ENCODE assay signal across 19 cellular contexts in the genomic region with DNA sequence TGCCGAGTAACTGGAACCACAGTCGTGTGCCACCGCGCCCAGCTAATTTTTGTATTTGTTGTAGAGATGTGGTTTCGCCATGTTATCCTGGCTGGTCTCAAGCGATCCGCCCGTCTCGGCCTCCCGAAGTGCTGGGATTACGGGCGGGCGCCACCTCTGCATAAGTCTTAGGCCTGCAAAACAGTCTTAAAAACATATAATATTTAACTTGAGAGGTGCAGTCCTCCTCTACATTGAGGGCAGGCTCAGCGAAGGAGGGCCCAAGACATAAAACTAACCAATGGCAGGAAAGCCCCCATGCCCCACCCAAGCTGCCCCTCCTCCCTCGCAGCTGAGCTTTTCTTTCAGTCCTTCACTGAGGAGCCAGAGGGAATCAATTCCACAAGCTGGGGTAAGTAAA. TPM values are rescaled to one million over a fixed set of nuclear protein-coding genes. Genes with fewer than 3 reads are reported as not detected.
DNase-seq lines count a peak whose midpoint lies in the region; ATAC-seq and TF ChIP-seq lines count a peak whose summit lies in the region.
"Had no signal": no experiment of that assay in that cellular context is flagged by ENCODE, and none has a peak within 500 bp of the region (broad histone marks: within the 10 kb centered on the region; RNA-seq: fewer than 3 reads in every experiment).

A gene with protein sequence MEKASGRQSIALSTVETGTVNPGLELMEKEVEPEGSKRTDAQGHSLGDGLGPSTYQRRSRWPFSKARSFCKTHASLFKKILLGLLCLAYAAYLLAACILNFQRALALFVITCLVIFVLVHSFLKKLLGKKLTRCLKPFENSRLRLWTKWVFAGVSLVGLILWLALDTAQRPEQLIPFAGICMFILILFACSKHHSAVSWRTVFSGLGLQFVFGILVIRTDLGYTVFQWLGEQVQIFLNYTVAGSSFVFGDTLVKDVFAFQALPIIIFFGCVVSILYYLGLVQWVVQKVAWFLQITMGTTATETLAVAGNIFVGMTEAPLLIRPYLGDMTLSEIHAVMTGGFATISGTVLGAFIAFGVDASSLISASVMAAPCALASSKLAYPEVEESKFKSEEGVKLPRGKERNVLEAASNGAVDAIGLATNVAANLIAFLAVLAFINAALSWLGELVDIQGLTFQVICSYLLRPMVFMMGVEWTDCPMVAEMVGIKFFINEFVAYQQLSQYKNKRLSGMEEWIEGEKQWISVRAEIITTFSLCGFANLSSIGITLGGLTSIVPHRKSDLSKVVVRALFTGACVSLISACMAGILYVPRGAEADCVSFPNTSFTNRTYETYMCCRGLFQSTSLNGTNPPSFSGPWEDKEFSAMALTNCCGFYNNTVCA (plus strand): TSS at position 347 of the 400 bp plus-strand sequence. CDS start 982 bp downstream, outside the sequence.

- H3K9me2 ChIP-seq in GM23338 (ENCODE audit: insufficient read depth): no peaks in the 10 kb centered on the region

- H3F3A ChIP-seq in GM23338 (replicated peaks; ENCODE audit: low read depth) (no peaks in the 10 kb centered on the region), neural progenitor cell (ENCODE audit: low read depth) (no peaks in the 10 kb centered on the region)

- H3K27me3 Mint-ChIP-seq in GM23338 (ENCODE audit: insufficient read depth, low read depth, poor library complexity) (no peaks in the 10 kb centered on the region), neural progenitor cell (ENCODE audit: insufficient read depth, low read depth) (no peaks in the 10 kb centered on the region)
- H3K27me3 Mint-ChIP-seq in stimulated activated naive CD8-positive, alpha-beta T cell treated with anti-CD3 and anti-CD28 coated beads, Interleukin-15, amount 100 ng/mL, for 72 hours: no peaks in the 10 kb centered on the region
- no peaks in the 10 kb centered on the region for H3K27me3 Mint-ChIP-seq in activated T-cell treated with anti-CD3 and anti-CD28 coated beads, Interleukin-2, amount 50 U/mL, for 24 hours
- no peaks in the 10 kb centered on the region for H3K27me3 Mint-ChIP-seq in activated T-cell treated with anti-CD3 and anti-CD28 coated beads, Interleukin-2, amount 50 U/mL, for 72 hours (ENCODE audit: low read depth)

- no peaks in the 10 kb centered on the region for H3K36me3 Mint-ChIP-seq in GM23338 (ENCODE audit: low read depth)
- H3K36me3 Mint-ChIP-seq in neural progenitor cell: no peaks in the 10 kb centered on the region
- H3K36me3 Mint-ChIP-seq in activated T-cell treated with anti-CD3 and anti-CD28 coated beads, Interleukin-2, amount 50 U/mL, for 24 hours (ENCODE audit: low read depth): no peaks in the 10 kb centered on the region
- H3K36me3 Mint-ChIP-seq in activated T-cell treated with anti-CD3 and anti-CD28 coated beads, Interleukin-2, amount 50 U/mL, for 72 hours (ENCODE audit: insufficient read depth in 2 of 2): peaks cover 0 to 1% of the 10 kb centered on the region in 2 donors
- H3K36me3 Mint-ChIP-seq: CD14-positive monocyte had no signal

- no peak within 1 kb of the TSS for H3K4me3 ChIP-seq in GM23338
- H3K4me3 ChIP-seq in colonic mucosa: peak within 1 kb of the TSS; percentile 10
- no peak within 1 kb of the TSS for H3K4me3 ChIP-seq in neural progenitor cell

- H4K20me1 ChIP-seq in GM23338 (replicated peaks; ENCODE audit: insufficient read depth) (no peaks in the 10 kb centered on the region), neural progenitor cell (ENCODE audit: low read depth) (no peaks in the 10 kb centered on the region)

- peak; percentile 22 for DNase-seq in GM23338 (ENCODE audit: low spot score)
- peak; percentile 76 for DNase-seq in colonic mucosa
- peak; percentile 16 for DNase-seq in iPS-NIHi7 (ENCODE audit: extremely low spot score)
- no peak for DNase-seq in neural progenitor cell (ENCODE audit: low spot score)
- DNase-seq in stimulated activated naive CD8-positive, alpha-beta T cell treated with anti-CD3 and anti-CD28 coated beads, Interleukin-15, amount 100 ng/mL, for 72 hours: no peak
- no peak for DNase-seq in caudate nucleus (lab: John Stamatoyannopoulos, UW)
- DNase-seq in activated T-cell treated with anti-CD3 and anti-CD28 coated beads, Interleukin-2, amount 50 U/mL, for 24 hours: no peak
- no peak for DNase-seq in activated T-cell treated with anti-CD3 and anti-CD28 coated beads, Interleukin-2, amount 50 U/mL, for 72 hours
- DNase-seq: CD8-positive, alpha-beta T cell; COR-L47; DMS153; DMS79 treated with DMSO at 0.1 percent for 48 hours; EL had no signal

- H3K4me2 ChIP-seq in GM23338 (no peak within 1 kb of the TSS), neural progenitor cell (no peak within 1 kb of the TSS)

- H3K36me3 ChIP-seq in GM23338 (ENCODE audit: insufficient read depth): no peaks in the 10 kb centered on the region
- no peaks in the 10 kb centered on the region for H3K36me3 ChIP-seq in colonic mucosa
- H3K36me3 ChIP-seq in neural progenitor cell: no peaks in the 10 kb centered on the region

- H3K9me3 ChIP-seq in colonic mucosa: no peaks in the 10 kb centered on the region
- H3K9me3 ChIP-seq in neural progenitor cell (ENCODE audit: low read depth): no peaks in the 10 kb centered on the region

- ATAC-seq in GM23338: peak; percentile 72
- ATAC-seq in stimulated activated naive CD8-positive, alpha-beta T cell treated with anti-CD3 and anti-CD28 coated beads, Interleukin-15, amount 100 ng/mL, for 72 hours: no peak
- no peak for ATAC-seq in activated T-cell treated with anti-CD3 and anti-CD28 coated beads, Interleukin-2, amount 50 U/mL, for 72 hours (replicated peaks in 1 of 2)
- ATAC-seq: CD8-positive, alpha-beta T cell had no signal

- TF ChIP-seq CTCF in GM23338 (conservative IDR thresholded peaks at IDR 0.05; ENCODE audit: low read depth in 2 of 2) (no peak), colonic mucosa (IDR thresholded peaks at IDR 0.05) (no peak), neural progenitor cell (IDR thresholded peaks at IDR 0.05) (no peak)

- H3K4me1 Mint-ChIP-seq in GM23338 (peaks cover 2% of the 10 kb centered on the region; the same call in 1 of the 3 replicates), neural progenitor cell (no peaks in the 10 kb centered on the region)
- no peaks in the 10 kb centered on the region for H3K4me1 Mint-ChIP-seq in stimulated activated naive CD8-positive, alpha-beta T cell treated with anti-CD3 and anti-CD28 coated beads, Interleukin-15, amount 100 ng/mL, for 72 hours
- no peaks in the 10 kb centered on the region for H3K4me1 Mint-ChIP-seq in activated T-cell treated with anti-CD3 and anti-CD28 coated beads, Interleukin-2, amount 50 U/mL, for 24 hours (ENCODE audit: low read depth)
- H3K4me1 Mint-ChIP-seq in activated T-cell treated with anti-CD3 and anti-CD28 coated beads, Interleukin-2, amount 50 U/mL, for 72 hours (ENCODE audit: low read depth): no peaks in the 10 kb centered on the region
- H3K4me1 Mint-ChIP-seq: CD14-positive monocyte had no signal

- H3K27ac Mint-ChIP-seq in GM23338: no peak within 1 kb of the TSS
- no peak within 1 kb of the TSS for H3K27ac Mint-ChIP-seq in neural progenitor cell
- no peak within 1 kb of the TSS for H3K27ac Mint-ChIP-seq in stimulated activated naive CD8-positive, alpha-beta T cell treated with anti-CD3 and anti-CD28 coated beads, Interleukin-15, amount 100 ng/mL, for 72 hours
- H3K27ac Mint-ChIP-seq in activated T-cell treated with anti-CD3 and anti-CD28 coated beads, Interleukin-2, amount 50 U/mL, for 24 hours: no peak within 1 kb of the TSS
- H3K27ac Mint-ChIP-seq in activated T-cell treated with anti-CD3 and anti-CD28 coated beads, Interleukin-2, amount 50 U/mL, for 72 hours: no peak within 1 kb of the TSS
- H3K27ac Mint-ChIP-seq: CD8-positive, alpha-beta T cell had no signal

- H3K9me3 Mint-ChIP-seq in GM23338: peaks cover 13% of the 10 kb centered on the region; the same call in 2 of the 3 replicates
- no peaks in the 10 kb centered on the region for H3K9me3 Mint-ChIP-seq in neural progenitor cell
- H3K9me3 Mint-ChIP-seq in stimulated activated naive CD8-positive, alpha-beta T cell treated with anti-CD3 and anti-CD28 coated beads, Interleukin-15, amount 100 ng/mL, for 72 hours: no peaks in the 10 kb centered on the region
- no peaks in the 10 kb centered on the region for H3K9me3 Mint-ChIP-seq in activated T-cell treated with anti-CD3 and anti-CD28 coated beads, Interleukin-2, amount 50 U/mL, for 24 hours
- H3K9me3 Mint-ChIP-seq in activated T-cell treated with anti-CD3 and anti-CD28 coated beads, Interleukin-2, amount 50 U/mL, for 72 hours: no peaks in the 10 kb centered on the region
- H3K9me3 Mint-ChIP-seq: CD8-positive, alpha-beta T cell had no signal

- H3K27ac ChIP-seq in GM23338 (ENCODE audit: low read depth) (no peak within 1 kb of the TSS), colonic mucosa (no peak within 1 kb of the TSS), neural progenitor cell (no peak within 1 kb of the TSS), caudate nucleus (ENCODE audit: low read depth, low read length) (no peak within 1 kb of the TSS)
- H3K27ac ChIP-seq: 22Rv1, HL-60 had no signal

- H3K4me3 Mint-ChIP-seq in GM23338 (no peak within 1 kb of the TSS), neural progenitor cell (no peak within 1 kb of the TSS)
- no peak within 1 kb of the TSS for H3K4me3 Mint-ChIP-seq in stimulated activated naive CD8-positive, alpha-beta T cell treated with anti-CD3 and anti-CD28 coated beads, Interleukin-15, amount 100 ng/mL, for 72 hours
- no peak within 1 kb of the TSS for H3K4me3 Mint-ChIP-seq in activated T-cell treated with anti-CD3 and anti-CD28 coated beads, Interleukin-2, amount 50 U/mL, for 24 hours
- no peak within 1 kb of the TSS for H3K4me3 Mint-ChIP-seq in activated T-cell treated with anti-CD3 and anti-CD28 coated beads, Interleukin-2, amount 50 U/mL, for 72 hours
- H3K4me3 Mint-ChIP-seq: CD14-positive monocyte; CD8-positive, alpha-beta T cell had no signal

- intact Hi-C loops in colonic mucosa (cut with DNase I): no loop called here

- H3K27me3 ChIP-seq in GM23338 (ENCODE audit: insufficient read depth): no peaks in the 10 kb centered on the region
- no peaks in the 10 kb centered on the region for H3K27me3 ChIP-seq in colonic mucosa
- H3K27me3 ChIP-seq in neural progenitor cell: no peaks in the 10 kb centered on the region

- no peaks in the 10 kb centered on the region for H3K79me2 ChIP-seq in GM23338 (replicated peaks; ENCODE audit: insufficient read depth)
- H3K79me2 ChIP-seq in neural progenitor cell (ENCODE audit: low read depth): no peaks in the 10 kb centered on the region

- H3K9ac ChIP-seq in colonic mucosa (ENCODE audit: low read depth in 2 of 2, low read length in 2 of 2) (peak within 1 kb of the TSS in 1 of 2 donors; percentile 51), neural progenitor cell (no peak within 1 kb of the TSS)

- H2AFZ ChIP-seq in GM23338: peak within 1 kb of the TSS; percentile 91
- peak within 1 kb of the TSS; percentile 91 for H2AFZ ChIP-seq in neural progenitor cell (replicated peaks)

- H3K4me1 ChIP-seq in GM23338 (ENCODE audit: insufficient read depth) (no peaks in the 10 kb centered on the region), colonic mucosa (no peaks in the 10 kb centered on the region), neural progenitor cell (no peaks in the 10 kb centered on the region)

RNA-seq across cellular contexts. Expression of the gene that starts here (rescaled TPM):
- total RNA-seq in GM23338 (2014; rRNA removed; shearing (Covaris generic)): not detected in 2 replicates
- 0.14 and 0.18 TPM in 2 replicates for polyA plus RNA-seq in GM23338 (2016; fragmentation: Nextera tagmentation; extraction: Ambion mirVana)
- total RNA-seq in colonic mucosa: 10 to 100 TPM; 21.6 to 54.9 TPM
- not detected in 2 replicates for total RNA-seq in neural progenitor cell (ENCODE audit: low replicate concordance)
- not detected for total RNA-seq in activated T-cell treated with anti-CD3 and anti-CD28 coated beads, Interleukin-2, amount 50 U/mL, for 72 hours
- total RNA-seq: A673; CD8-positive, alpha-beta T cell; H4 had no signal
- polyA plus RNA-seq: BJ, CD14-positive monocyte had no signal

Comparison
In these comparisons a context has a peak if more than half of its experiments do, and no peak if none do; other contexts are left out.
1. RNA of the gene that starts here (total RNA-seq): 21.6 to 54.9 TPM in colonic mucosa; not detected in activated T-cell treated with anti-CD3 and anti-CD28 coated beads, Interleukin-2, amount 50 U/mL, for 72 hours, not detected in GM23338 and not detected in neural progenitor cell; every median in the first group is over 10 times any median in the second.
2. Peak in DNase-seq and ATAC-seq in GM23338; RNA of the gene not detected or under 1 TPM.
3. DNase-seq: peak in colonic mucosa (single experiment) and iPS-NIHi7 (single experiment); none in neural progenitor cell (single experiment), stimulated activated naive CD8-positive, alpha-beta T cell treated with anti-CD3 and anti-CD28 coated beads, Interleukin-15, amount 100 ng/mL, for 72 hours (0 of 2), caudate nucleus (0 of 61), activated T-cell treated with anti-CD3 and anti-CD28 coated beads, Interleukin-2, amount 50 U/mL, for 24 hours (single experiment) and activated T-cell treated with anti-CD3 and anti-CD28 coated beads, Interleukin-2, amount 50 U/mL, for 72 hours (0 of 2).